Comparison of ENCODE assay signal across 8 cellular contexts in genomic region chr7:100546868-100547800, GRCh38. TPM values are rescaled to one million over a fixed set of nuclear protein-coding genes. Genes with fewer than 3 reads are reported as not detected.
DNase-seq lines count a peak whose midpoint lies in the region; ATAC-seq and TF ChIP-seq lines count a peak whose summit lies in the region.
"Had no signal": no experiment of that assay in that cellular context is flagged by ENCODE, and none has a peak within 500 bp of the region (broad histone marks: within the 10 kb centered on the region; RNA-seq: fewer than 3 reads in every experiment).

No MANE protein-coding gene starts in this region.

- H3K27ac Mint-ChIP-seq in stimulated activated naive CD8-positive, alpha-beta T cell treated with anti-CD3 and anti-CD28 coated beads, Interleukin-15, amount 100 ng/mL, for 72 hours = peak overlapping the region; percentile 78 to 95

- H3K27ac ChIP-seq in SJSA1 = peak overlapping the region; percentile 72
- H3K27ac ChIP-seq in right cardiac atrium (ENCODE audit: low read length) = peak overlapping the region; percentile 97

- H3K4me1 Mint-ChIP-seq in stimulated activated naive CD8-positive, alpha-beta T cell treated with anti-CD3 and anti-CD28 coated beads, Interleukin-15, amount 100 ng/mL, for 72 hours = peaks cover 88% of the 10 kb centered on the region

- H3K4me3 ChIP-seq in SJSA1 (no peak overlapping the region), right cardiac atrium (ENCODE audit: low read length) (no peak overlapping the region)

- H3K9me3 ChIP-seq in SJSA1 (replicated peaks) (no peaks in the 10 kb centered on the region), right cardiac atrium (ENCODE audit: control insufficient read depth, low read length) (no peaks in the 10 kb centered on the region)

- peaks cover 48% of the 10 kb centered on the region for H3K4me1 ChIP-seq in SJSA1 (replicated peaks)
- H3K4me1 ChIP-seq in right cardiac atrium (ENCODE audit: control insufficient read depth, insufficient read depth, low read length) = peaks cover 28% of the 10 kb centered on the region

- WGBS in right cardiac atrium = 55% methylated on average over 10 of the region's 10 CpGs

- no peaks in the 10 kb centered on the region for H3K9me3 Mint-ChIP-seq in stimulated activated naive CD8-positive, alpha-beta T cell treated with anti-CD3 and anti-CD28 coated beads, Interleukin-15, amount 100 ng/mL, for 72 hours

- H3K27me3 Mint-ChIP-seq in stimulated activated naive CD8-positive, alpha-beta T cell treated with anti-CD3 and anti-CD28 coated beads, Interleukin-15, amount 100 ng/mL, for 72 hours = no peaks in the 10 kb centered on the region

- TF ChIP-seq CTCF in omental fat pad (IDR thresholded peaks at IDR 0.05) = no peak

- no peak for DNase-seq in SJSA1 (ENCODE audit: low read depth in 1 of 2, low spot score in 2 of 2)
- DNase-seq in right cardiac atrium = no peak
- no peak for DNase-seq in stimulated activated naive CD8-positive, alpha-beta T cell treated with anti-CD3 and anti-CD28 coated beads, Interleukin-15, amount 100 ng/mL, for 72 hours
- no peak for DNase-seq in ecto neural progenitor cell (ENCODE audit: low spot score)
- DNase-seq in stimulated activated CD4-positive, alpha-beta T cell treated with anti-CD3 and anti-CD28 coated beads, Interleukin-4, amount 100 ng/mL, for 24 hours = no peak
- DNase-seq in omental fat pad (ENCODE audit: low spot score) = no peak
- DNase-seq: T1000 had no signal

- peaks cover 22% of the 10 kb centered on the region for H3K36me3 ChIP-seq in SJSA1

- ATAC-seq in HG03175 (IDR thresholded peaks at IDR 0.05; ENCODE audit: unreplicated experiment) = peak; percentile 2
- no peak for ATAC-seq in right cardiac atrium
- no peak for ATAC-seq in stimulated activated naive CD8-positive, alpha-beta T cell treated with anti-CD3 and anti-CD28 coated beads, Interleukin-15, amount 100 ng/mL, for 72 hours
- no peak for ATAC-seq in omental fat pad (ENCODE audit: low FRiP score)

- peak overlapping the region; percentile 85 to 97 for H3K4me3 Mint-ChIP-seq in stimulated activated naive CD8-positive, alpha-beta T cell treated with anti-CD3 and anti-CD28 coated beads, Interleukin-15, amount 100 ng/mL, for 72 hours

- intact Hi-C loops in right cardiac atrium (cut with DNase I) = loop anchor here in 1 of 4 donors (5.0 kb wide), 1 partner anchor 70 kb away; the partner anchor contains the start of gene TSC22D4

- H3K27me3 ChIP-seq in SJSA1 (replicated peaks) (no peaks in the 10 kb centered on the region), right cardiac atrium (ENCODE audit: control insufficient read depth, insufficient read depth) (no peaks in the 10 kb centered on the region)

RNA-seq across cellular contexts. Expression of gene AGFG2, which starts 8.1 kb away (rescaled TPM):
- total RNA-seq in SJSA1 (2014; rRNA removed; shearing (Covaris generic)) = 15.6 and 24.2 TPM in 2 replicates
- total RNA-seq in right cardiac atrium = 10 to 100 TPM; 18.4 to 26.3 (median 23.1) TPM
- 17.3 TPM for polyA plus RNA-seq in right cardiac atrium
- 10 to 100 TPM; 10.6 to 45.0 (median 21.3) TPM for total RNA-seq in omental fat pad

RNA-seq across cellular contexts. Expression of gene SAP25, which starts 26.6 kb away (rescaled TPM):
- total RNA-seq in SJSA1 (2014; rRNA removed; shearing (Covaris generic)) = 0.60 TPM in 1 of 2 replicates, not detected in the other
- 1 to 10 TPM in 2 of 4 donors, under 1 TPM in 1, not detected in 1; 0.81 to 1.4 (median 1.3) TPM for total RNA-seq in right cardiac atrium
- 0.79 TPM for polyA plus RNA-seq in right cardiac atrium
- total RNA-seq in omental fat pad = 1 to 10 TPM in 3 of 4 donors, not detected in 1; 1.1 to 4.7 (median 1.7) TPM

RNA-seq across cellular contexts. Expression of gene LRCH4, which starts 38.8 kb away (rescaled TPM):
- 17.0 and 19.5 TPM in 2 replicates for total RNA-seq in SJSA1 (2014; rRNA removed; shearing (Covaris generic))
- total RNA-seq in right cardiac atrium (10 to 100 TPM; 29.0 to 36.0 (median 32.4) TPM), omental fat pad (100 to 1,000 TPM in 1 of 4 donors, 10 to 100 TPM in 3; 51.8 to 108 (median 55.7) TPM)
- 33.4 TPM for polyA plus RNA-seq in right cardiac atrium

RNA-seq across cellular contexts. Expression of gene FBXO24, which starts 39.0 kb away (rescaled TPM):
- total RNA-seq in SJSA1 (2014; rRNA removed; shearing (Covaris generic)) = 0.13 TPM in 1 of 2 replicates, not detected in the other
- total RNA-seq in right cardiac atrium (1 to 10 TPM in 1 of 4 donors, under 1 TPM in 2, not detected in 1; 0.74 to 1.0 (median 0.76) TPM), omental fat pad (under 1 TPM in 1 of 4 donors, not detected in 3; 0.36 TPM)
- 0.27 TPM for polyA plus RNA-seq in right cardiac atrium

RNA-seq across cellular contexts. Expression of gene PCOLCE, which starts 55.0 kb away (rescaled TPM):
- 73.1 and 75.6 TPM in 2 replicates for total RNA-seq in SJSA1 (2014; rRNA removed; shearing (Covaris generic))
- total RNA-seq in right cardiac atrium (10 to 100 TPM; 44.0 to 81.7 (median 57.4) TPM), omental fat pad (10 to 100 TPM; 20.6 to 87.2 (median 40.5) TPM)
- polyA plus RNA-seq in right cardiac atrium = 41.2 TPM
